Comparison of ENCODE assay signal across 8 cellular contexts in the genomic region with DNA sequence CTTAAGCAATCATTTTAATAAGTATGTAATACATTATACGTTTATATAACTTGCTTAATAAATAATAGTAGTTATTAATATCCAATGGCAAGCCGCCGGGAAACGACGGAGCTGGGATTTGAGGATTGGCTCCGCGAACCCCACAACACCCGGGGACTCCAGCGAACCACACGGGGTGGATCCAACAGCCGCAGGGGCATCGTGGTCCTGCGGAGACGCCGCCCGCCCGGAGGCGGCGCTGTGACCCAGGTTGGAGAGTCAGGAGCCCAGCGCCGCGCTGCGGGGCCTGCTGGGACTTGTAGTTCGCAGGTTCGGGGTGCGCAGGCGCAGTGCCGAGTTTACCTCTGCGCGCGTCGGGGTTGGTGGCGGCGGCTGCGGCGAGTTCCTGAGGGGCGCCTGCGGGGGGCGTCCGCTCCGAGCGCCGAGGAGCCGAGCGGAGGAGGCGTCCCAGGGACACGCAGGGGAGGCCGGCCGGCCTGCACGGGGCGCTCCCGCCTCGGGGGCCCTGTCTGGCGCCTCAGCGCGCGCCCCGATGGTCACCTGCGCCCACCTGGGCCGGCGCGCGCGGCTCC. TPM values are rescaled to one million over a fixed set of nuclear protein-coding genes. Genes with fewer than 3 reads are reported as not detected.
DNase-seq lines count a peak whose midpoint lies in the region; ATAC-seq and TF ChIP-seq lines count a peak whose summit lies in the region.

A gene (plus strand): TSS at position 329 of the 572 bp plus-strand sequence. CDS start 204 bp downstream, at position 533.

- H3K36me3 ChIP-seq in kidney epithelial cell (ENCODE audit: control insufficient read depth, insufficient read depth, low read length): no peaks in the 10 kb centered on the region

- DNase-seq in Ammon's horn (ENCODE audit: low spot score) (peak; percentile 93), NCI-H446 (lab: John Stamatoyannopoulos, UW) (peak; percentile 93 to 99), cerebellum (ENCODE audit: low spot score) (peak; percentile 92), kidney epithelial cell (ENCODE audit: low read depth) (peak; percentile 84)
- DNase-seq in activated CD4-positive, CD25-positive, alpha-beta regulatory T cell treated with anti-CD3 and anti-CD28 coated beads, Interleukin-2, amount 50 U/mL, for 72 hours: peak; percentile 99
- peak; percentile 99 for DNase-seq in stimulated activated CD4-positive, alpha-beta T cell treated with anti-CD3 and anti-CD28 coated beads, Interleukin-15, amount 100 ng/mL, for 24 hours

- peak; percentile 72 for ATAC-seq in GM19043 (IDR thresholded peaks at IDR 0.05; ENCODE audit: low read depth, unreplicated experiment)
- peak; percentile 75 for ATAC-seq in HG03378 (IDR thresholded peaks at IDR 0.05; ENCODE audit: unreplicated experiment)

- H3K4me3 ChIP-seq in kidney epithelial cell (ENCODE audit: low read depth, low read length): peak within 1 kb of the TSS; percentile 90

- H3K27me3 ChIP-seq in kidney epithelial cell (ENCODE audit: control insufficient read depth, insufficient read depth, low read length): no peaks in the 10 kb centered on the region

- TF ChIP-seq CTCF in kidney epithelial cell (IDR thresholded peaks at IDR 0.05; ENCODE audit: insufficient read depth, low read length, poor library complexity, severe bottlenecking): peak; percentile 93

RNA-seq across cellular contexts. Expression of the gene that starts here (rescaled TPM):
- total RNA-seq in cerebellum: 9.3 TPM
- total RNA-seq in kidney epithelial cell: 3.9 and 4.5 TPM in 2 replicates

Comparison
In these comparisons a context has a peak if more than half of its experiments do, and no peak if none do; other contexts are left out.
1. Peak in every context shown above with its lines: DNase-seq, ATAC-seq and H3K4me3 ChIP-seq.